1 cellular context compared by ENCODE assay signal in the genomic region with DNA sequence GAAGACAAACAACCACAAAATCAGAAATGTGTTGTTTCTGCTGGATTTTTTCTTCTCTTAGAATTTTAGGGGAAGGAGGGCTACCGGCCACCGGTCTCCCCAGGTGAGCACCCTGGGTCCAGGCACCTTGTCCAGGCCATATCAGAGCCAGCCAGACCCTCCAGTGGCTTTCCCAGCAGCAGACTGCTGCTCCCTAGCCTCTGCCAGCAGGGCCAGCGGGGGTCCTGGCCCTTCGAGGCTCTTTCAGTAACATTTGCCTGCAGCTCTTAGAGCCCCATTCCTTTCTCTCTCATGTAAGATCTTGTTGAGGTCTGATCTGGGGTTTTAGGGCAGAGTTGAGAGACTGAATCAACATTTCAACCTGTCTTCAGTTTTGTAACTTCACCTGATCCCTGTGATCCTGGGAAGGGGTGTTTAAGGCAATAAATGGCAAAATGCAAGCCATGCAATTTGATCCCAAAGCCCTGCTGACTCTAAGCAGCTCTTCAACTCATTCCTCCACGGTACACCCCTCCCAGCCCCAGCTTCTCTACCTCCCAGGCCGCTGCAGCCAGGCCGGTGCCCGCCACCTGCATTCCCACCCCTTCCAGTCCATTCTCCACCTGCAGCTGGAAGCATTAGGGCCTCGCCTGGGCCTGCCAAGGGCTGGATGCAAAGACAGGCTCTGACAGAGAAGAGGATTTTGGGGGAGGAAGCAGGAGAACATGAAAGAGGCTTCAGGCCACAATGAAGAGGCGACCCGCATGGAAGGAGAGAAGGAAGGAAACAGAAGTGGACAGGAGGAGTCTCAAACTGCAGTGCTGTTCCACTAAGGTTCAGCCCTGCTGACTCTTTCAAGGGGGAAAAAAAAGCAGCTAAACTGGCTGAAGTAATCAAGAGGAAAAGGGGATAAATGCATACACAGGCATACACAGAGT.
TF ChIP-seq lines count a peak whose summit lies in the region.

No MANE protein-coding gene starts in this region.

TF ChIP-seq in H1, 55 proteins besides CTCF, POLR2A, EP300 and RAD21:
- no peak for TF ChIP-seq CBX5 (IDR thresholded peaks at IDR 0.05; ENCODE audit: low read depth, low read length)
- TF ChIP-seq, protein P1, sequence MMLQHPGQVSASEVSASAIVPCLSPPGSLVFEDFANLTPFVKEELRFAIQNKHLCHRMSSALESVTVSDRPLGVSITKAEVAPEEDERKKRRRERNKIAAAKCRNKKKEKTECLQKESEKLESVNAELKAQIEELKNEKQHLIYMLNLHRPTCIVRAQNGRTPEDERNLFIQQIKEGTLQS (IDR thresholded peaks at IDR 0.05; ENCODE audit: insufficient read depth, low read depth, low read length): no peak
- TF ChIP-seq EZH2 (IDR thresholded peaks at IDR 0.05; ENCODE audit: low read depth, low read length, severe bottlenecking): no peak
- TF ChIP-seq RNF2 (IDR thresholded peaks at IDR 0.05; ENCODE audit: borderline replicate concordance, low read depth, low read length, missing control alignments, poor library complexity, severe bottlenecking): no peak
